In the genomic region with DNA sequence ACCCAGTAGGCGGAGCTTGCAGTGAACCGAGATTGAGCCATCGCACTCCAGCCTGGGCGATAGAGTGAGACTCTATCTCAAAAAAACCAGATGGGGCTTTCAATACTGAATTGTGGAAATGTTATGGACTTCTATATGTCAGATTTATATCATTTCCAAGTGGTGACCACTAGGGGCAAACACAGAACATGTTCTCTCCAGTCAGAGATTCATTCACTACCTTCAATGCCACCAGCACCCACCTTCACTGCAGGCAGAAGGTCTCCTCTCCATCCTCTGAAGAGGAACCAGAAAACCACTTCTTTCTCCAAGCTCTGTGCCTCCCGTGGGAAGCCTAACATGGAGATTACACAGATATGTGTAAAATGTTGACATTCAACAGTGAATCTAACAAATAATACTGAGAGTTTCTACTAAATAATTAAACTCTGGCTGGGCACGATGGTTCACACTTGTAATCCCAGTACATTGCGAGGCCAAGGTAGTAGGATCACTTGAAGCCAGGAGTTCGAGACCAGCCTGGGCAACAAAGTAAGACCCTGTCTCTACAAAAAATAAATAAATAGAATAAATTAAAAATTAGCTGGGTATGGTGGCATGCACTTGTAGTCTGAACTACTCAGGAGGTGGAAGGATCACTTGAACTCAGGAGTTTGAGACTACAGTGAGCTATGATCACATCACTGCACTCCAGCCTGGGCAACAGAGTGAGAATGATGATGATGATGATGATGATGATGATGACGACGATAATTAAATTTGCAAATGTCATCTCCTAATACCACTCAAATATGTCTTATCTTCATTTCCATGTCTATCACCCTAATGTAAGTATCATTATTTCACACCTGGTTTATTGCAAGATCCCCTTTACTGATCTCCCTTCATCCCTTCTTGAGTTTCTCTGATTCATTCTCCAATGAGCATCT, we compare ENCODE assay signal across 8 cellular contexts.
DNase-seq lines count a peak whose midpoint lies in the region; ATAC-seq and TF ChIP-seq lines count a peak whose summit lies in the region.

No MANE protein-coding gene starts in this region.

- H3K9ac ChIP-seq in adipocyte (ENCODE audit: low read length) (no peak overlapping the region), mesenchymal stem cell (ENCODE audit: low read length) (no peak overlapping the region)

- CTCF ChIA-PET in AG04450 (lab: Charles Lee) = interaction anchor here (0.7 to 1.4 kb wide), 6 partner anchors 12 to 574 kb away, joined by 3 to 4 read pairs (median 4); no protein-coding TSS in a partner anchor

- H2AFZ ChIP-seq in mesenchymal stem cell (ENCODE audit: low read depth, low read length) = no peak overlapping the region

- H3K27me3 ChIP-seq in AG04450 (ENCODE audit: control insufficient read depth, insufficient read depth, low read length) (no peaks in the 10 kb centered on the region), adipocyte (replicated peaks; ENCODE audit: control insufficient read depth, insufficient read depth, low read length) (no peaks in the 10 kb centered on the region), mesenchymal stem cell (ENCODE audit: control insufficient read depth in 1 of 2, insufficient read depth in 1 of 2, low read length in 2 of 2) (no peaks in the 10 kb centered on the region), tibial artery (peaks cover 0 to 7% of the 10 kb centered on the region in 2 donors), gastrocnemius medialis (no peaks in the 10 kb centered on the region)

- H3K79me1 ChIP-seq in mesenchymal stem cell (replicated peaks; ENCODE audit: low read length, poor library complexity, severe bottlenecking) = no peaks in the 10 kb centered on the region

- intact Hi-C loops in tibial artery (cut with DNase I; ENCODE audit: low total_unique reads) (no loop called here), gastrocnemius medialis (cut with DNase I; ENCODE audit: low total_unique reads) (no loop called here)

- no peak overlapping the region for H3K4me3 ChIP-seq in AG04450 (ENCODE audit: low read depth, low read length)
- H3K4me3 ChIP-seq in adipocyte (ENCODE audit: low read length) = no peak overlapping the region
- no peak overlapping the region for H3K4me3 ChIP-seq in mesenchymal stem cell (ENCODE audit: insufficient read depth in 1 of 2, low read depth in 1 of 2, low read length in 2 of 2)
- H3K4me3 ChIP-seq in tibial artery = no peak overlapping the region
- no peak overlapping the region for H3K4me3 ChIP-seq in gastrocnemius medialis

- no peak for TF ChIP-seq POLR2A in gastrocnemius medialis (IDR thresholded peaks at IDR 0.05)

- H2BK120ac ChIP-seq in mesenchymal stem cell (ENCODE audit: low read depth, low read length) = no peak overlapping the region

- no peak overlapping the region for H3K27ac ChIP-seq in AG04450 (ENCODE audit: low read depth, low read length)
- no peak overlapping the region for H3K27ac ChIP-seq in mesenchymal stem cell (ENCODE audit: low read length, poor library complexity, severe bottlenecking)
- H3K27ac ChIP-seq in tibial artery = no peak overlapping the region
- no peak overlapping the region for H3K27ac ChIP-seq in gastrocnemius medialis

- H3K14ac ChIP-seq in mesenchymal stem cell (ENCODE audit: low read length in 2 of 2) = no peak overlapping the region

- no peak overlapping the region for H2BK5ac ChIP-seq in mesenchymal stem cell (ENCODE audit: low read depth, low read length, poor library complexity, severe bottlenecking)

- no peak overlapping the region for H4K8ac ChIP-seq in mesenchymal stem cell (ENCODE audit: low read length)

- H3K9me3 ChIP-seq in AG04450 (ENCODE audit: control insufficient read depth, insufficient read depth, low read length) (no peaks in the 10 kb centered on the region), adipocyte (ENCODE audit: control insufficient read depth, low read length) (no peaks in the 10 kb centered on the region), mesenchymal stem cell (ENCODE audit: control insufficient read depth, low read length) (no peaks in the 10 kb centered on the region), tibial artery (no peaks in the 10 kb centered on the region), gastrocnemius medialis (no peaks in the 10 kb centered on the region)

- no peak overlapping the region for H3K18ac ChIP-seq in mesenchymal stem cell (ENCODE audit: low read depth in 1 of 2, low read length in 2 of 2)

- no peak overlapping the region for H3K4ac ChIP-seq in mesenchymal stem cell (ENCODE audit: low read depth in 1 of 2, low read length in 2 of 2)

- no peak for DNase-seq in AG04450 (ENCODE audit: low read depth, low spot score)
- DNase-seq in GM13976 (ENCODE audit: low spot score) = peak; percentile 50
- DNase-seq in HuH-7 (ENCODE audit: low spot score) = peak; percentile 32
- peak; percentile 40 for DNase-seq in adipocyte (ENCODE audit: low read depth)
- DNase-seq in mesenchymal stem cell = peak; percentile 31
- DNase-seq in tibial artery = no peak
- no peak for DNase-seq in superior temporal gyrus (ENCODE audit: extremely low spot score)
- DNase-seq in gastrocnemius medialis = no peak

- H3K4me1 ChIP-seq in adipocyte (ENCODE audit: control insufficient read depth, insufficient read depth, low read length) = no peaks in the 10 kb centered on the region
- no peaks in the 10 kb centered on the region for H3K4me1 ChIP-seq in mesenchymal stem cell (ENCODE audit: control insufficient read depth, insufficient read depth, low read depth, low read length)
- no peaks in the 10 kb centered on the region for H3K4me1 ChIP-seq in tibial artery
- no peaks in the 10 kb centered on the region for H3K4me1 ChIP-seq in gastrocnemius medialis

- 95% methylated on average over 7 of the region's 10 CpGs for WGBS in mesenchymal stem cell

- in situ Hi-C loops in GM13976 (cut with MboI; ENCODE audit: low sequenced_read_pairs, unreplicated experiment) = no loop called here
- in situ Hi-C loops in gastrocnemius medialis (cut with MboI; ENCODE audit: low sequenced_read_pairs in 4 of 4) = no loop called here

- no peak overlapping the region for H2BK15ac ChIP-seq in mesenchymal stem cell (ENCODE audit: low read depth, poor library complexity, severe bottlenecking)

- POLR2A ChIA-PET in AG04450 (lab: Yijun Ruan, JAX) = no interaction called here

- no peak overlapping the region for H3K23ac ChIP-seq in mesenchymal stem cell (ENCODE audit: low read length in 2 of 2)

- TF ChIP-seq CTCF in AG04450 (IDR thresholded peaks at IDR 0.05; ENCODE audit: low read depth, low read length) (peak; percentile 62), GM13976 (IDR thresholded peaks at IDR 0.05; ENCODE audit: borderline replicate concordance, control extremely low read depth, extremely low read depth, insufficient read depth, missing control alignments) (no peak), tibial artery (IDR thresholded peaks at IDR 0.05) (no peak), gastrocnemius medialis (IDR thresholded peaks at IDR 0.05 in 4 of 5, conservative IDR thresholded peaks at IDR 0.05 in 1 of 5) (no peak)

- H2BK12ac ChIP-seq in mesenchymal stem cell (ENCODE audit: low read length in 2 of 2) = no peak overlapping the region

- no peak overlapping the region for H4K91ac ChIP-seq in mesenchymal stem cell (ENCODE audit: low read length)

- H3K36me3 ChIP-seq in adipocyte (ENCODE audit: control insufficient read depth, insufficient read depth, low read length, severe bottlenecking) (no peaks in the 10 kb centered on the region), mesenchymal stem cell (ENCODE audit: control insufficient read depth in 1 of 2, insufficient read depth in 2 of 2, low read depth in 1 of 2, low read length in 2 of 2) (no peaks in the 10 kb centered on the region), tibial artery (no peaks in the 10 kb centered on the region), gastrocnemius medialis (no peaks in the 10 kb centered on the region)

- no peak overlapping the region for H3K4me2 ChIP-seq in mesenchymal stem cell (ENCODE audit: low read length, poor library complexity, severe bottlenecking)

- no peak for ATAC-seq in gastrocnemius medialis

- H2AK5ac ChIP-seq in mesenchymal stem cell (ENCODE audit: low read length, severe bottlenecking) = no peak overlapping the region

Comparison
In these comparisons a context has a peak if more than half of its experiments do, and no peak if none do; other contexts are left out.
1. DNase-seq: peak in GM13976 (single experiment), HuH-7 (single experiment), adipocyte (single experiment) and mesenchymal stem cell (single experiment); none in AG04450 (single experiment), tibial artery (0 of 2), superior temporal gyrus (single experiment) and gastrocnemius medialis (0 of 2).